ENCODE assay signal across 7 cellular contexts in the genomic region with DNA sequence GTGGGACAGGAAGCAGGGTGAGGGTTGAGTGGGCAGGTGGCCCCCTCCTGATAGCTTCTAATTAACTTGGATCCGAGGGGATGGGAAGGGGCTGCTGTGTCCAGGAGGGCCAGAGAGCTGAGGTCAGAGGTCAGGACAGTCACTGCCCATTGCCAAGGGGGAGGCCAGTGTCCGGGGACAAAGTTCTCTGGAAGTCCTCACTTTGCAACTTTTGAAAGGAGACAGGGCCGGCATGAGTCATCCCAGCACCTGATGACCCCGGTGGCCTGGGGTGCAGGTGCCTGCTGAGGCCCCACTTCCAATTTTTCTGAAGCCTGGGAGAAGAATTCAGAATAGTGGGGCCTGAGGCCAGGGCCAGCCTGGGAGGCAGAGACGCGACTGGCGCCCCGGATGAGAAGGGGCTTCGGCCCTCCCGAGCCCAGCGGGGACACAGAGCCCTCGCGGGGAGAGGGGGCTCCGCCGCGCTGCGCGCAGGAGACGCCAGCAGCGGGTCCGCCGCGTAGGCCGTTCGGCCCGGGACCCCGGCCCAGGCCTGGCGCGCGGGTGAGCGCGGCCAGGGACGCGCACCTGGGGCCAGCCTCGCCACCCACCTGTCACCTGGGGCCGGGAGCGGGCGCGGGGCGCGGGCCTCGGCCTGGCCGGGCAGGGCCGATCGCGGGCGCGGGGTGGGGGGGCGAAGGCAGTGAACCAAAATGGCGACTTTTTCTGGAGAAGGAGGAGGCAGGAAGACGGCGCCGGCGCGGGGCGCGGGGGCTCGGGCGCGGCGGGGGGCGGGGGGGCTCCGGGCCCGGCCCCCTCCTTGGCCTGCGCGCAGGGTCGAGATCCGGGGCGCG. TPM values are rescaled to one million over a fixed set of nuclear protein-coding genes. Genes with fewer than 3 reads are reported as not detected.
DNase-seq lines count a peak whose midpoint lies in the region; ATAC-seq, FAIRE-seq and TF ChIP-seq lines count a peak whose summit lies in the region.

No MANE protein-coding gene starts in this region.

- H3K9me3 Mint-ChIP-seq in dendritic cell treated with granulocyte-macrophage colony-stimulating factor and Interleukin-4, amounts not matched to agents 40 ng/mL and 50 ng/mL, for 4 days: peaks cover 8% of the 10 kb centered on the region
- H3K9me3 Mint-ChIP-seq in mesothelial cell of epicardium: no peaks in the 10 kb centered on the region

- H3K36me3 Mint-ChIP-seq in dendritic cell treated with granulocyte-macrophage colony-stimulating factor and Interleukin-4, amounts not matched to agents 40 ng/mL and 50 ng/mL, for 4 days (ENCODE audit: low read depth): peaks cover 27% of the 10 kb centered on the region
- peaks cover 5% of the 10 kb centered on the region for H3K36me3 Mint-ChIP-seq in mesothelial cell of epicardium

- no peak for TF ChIP-seq POLR2A in transverse colon (IDR thresholded peaks at IDR 0.05)

- H3K27ac Mint-ChIP-seq in dendritic cell treated with granulocyte-macrophage colony-stimulating factor and Interleukin-4, amounts not matched to agents 40 ng/mL and 50 ng/mL, for 4 days: peak overlapping the region; percentile 71
- H3K27ac Mint-ChIP-seq in mesothelial cell of epicardium: peak overlapping the region; percentile 76

- intact Hi-C loops in dendritic cell treated with granulocyte-macrophage colony-stimulating factor and Interleukin-4, amounts not matched to agents 40 ng/mL and 50 ng/mL, for 4 days (cut with micrococcal nuclease): no loop called here
- intact Hi-C loops in transverse colon (cut with DNase I; ENCODE audit: low total_unique reads): no loop called here

- in situ Hi-C loops in transverse colon (cut with MboI; ENCODE audit: low pct_ligation_motif_present in 1 of 4, low pct_unique_long_range_greater_than_20kb in 1 of 4, low sequenced_read_pairs in 3 of 4): no loop called here

- WGBS in transverse colon (ENCODE audit: low coverage in 1 of 2), 2 donors: 2% methylated on average over 19 of the region's 70 CpGs; no CpG with 5 or more reads in 1 of the 2 donors

- H3K36me3 ChIP-seq in SJCRH30 (peaks cover 6% of the 10 kb centered on the region; the same call in 1 of the 2 replicates), transverse colon (no peaks in the 10 kb centered on the region)

- H3K27me3 Mint-ChIP-seq in dendritic cell treated with granulocyte-macrophage colony-stimulating factor and Interleukin-4, amounts not matched to agents 40 ng/mL and 50 ng/mL, for 4 days: peaks cover 33% of the 10 kb centered on the region
- no peaks in the 10 kb centered on the region for H3K27me3 Mint-ChIP-seq in mesothelial cell of epicardium (ENCODE audit: low read depth)

- H3K4me1 ChIP-seq in SJCRH30 (peaks cover 4% of the 10 kb centered on the region; the same call in 1 of the 2 replicates), transverse colon (peaks cover 8 to 23% (median 13%) of the 10 kb centered on the region in 4 donors)

- H3K4me3 ChIP-seq in SJCRH30 (peak overlapping the region; percentile 59), transverse colon (peak overlapping the region; percentile 39 to 66 (median 56))

- no peak for FAIRE-seq in RCC 7860 (lab: Jason Lieb, UNC)

- H3K9me3 ChIP-seq in SJCRH30 (replicated peaks): no peaks in the 10 kb centered on the region
- no peaks in the 10 kb centered on the region for H3K9me3 ChIP-seq in transverse colon

- peaks cover 22% of the 10 kb centered on the region for H3K4me1 Mint-ChIP-seq in dendritic cell treated with granulocyte-macrophage colony-stimulating factor and Interleukin-4, amounts not matched to agents 40 ng/mL and 50 ng/mL, for 4 days (ENCODE audit: low read depth)
- H3K4me1 Mint-ChIP-seq in mesothelial cell of epicardium: peaks cover 15% of the 10 kb centered on the region

- TF ChIP-seq CTCF in mesothelial cell of epicardium (IDR thresholded peaks at IDR 0.05; ENCODE audit: unreplicated experiment) (no peak), transverse colon (IDR thresholded peaks at IDR 0.05) (no peak)

- peak in 1 of 2 experiments; percentile 38 for DNase-seq in SJCRH30
- peak; percentile 40 to 59 for DNase-seq in mesothelial cell of epicardium (ENCODE audit: low spot score in 2 of 2, unreplicated experiment in 2 of 2)
- DNase-seq in transverse colon: peak; percentile 25
- DNase-seq in RCC 7860 (ENCODE audit: low spot score): no peak

- ATAC-seq in GM19372 (IDR thresholded peaks at IDR 0.05; ENCODE audit: low read depth, unreplicated experiment) (peak; percentile 16), HG03139 (IDR thresholded peaks at IDR 0.05; ENCODE audit: unreplicated experiment) (no peak)

- H3K27me3 ChIP-seq in SJCRH30 (peaks cover 5% of the 10 kb centered on the region; the same call in 1 of the 2 replicates), transverse colon (peaks cover 13% of the 10 kb centered on the region)

- H3K27ac ChIP-seq in SJCRH30: no peak overlapping the region
- H3K27ac ChIP-seq in transverse colon: peak overlapping the region; percentile 40 to 74 (median 70)

- TF ChIP-seq EP300 in transverse colon (IDR thresholded peaks at IDR 0.05; ENCODE audit: low read depth): no peak

- peak overlapping the region; percentile 79 for H3K4me3 Mint-ChIP-seq in dendritic cell treated with granulocyte-macrophage colony-stimulating factor and Interleukin-4, amounts not matched to agents 40 ng/mL and 50 ng/mL, for 4 days
- peak overlapping the region; percentile 75 for H3K4me3 Mint-ChIP-seq in mesothelial cell of epicardium

RNA-seq across cellular contexts. Expression of gene ZNF512B, which starts 0.6 kb away (rescaled TPM):
- total RNA-seq in SJCRH30 (2014; rRNA removed; shearing (Covaris generic)): 19.1 and 19.6 TPM in 2 replicates
- total RNA-seq in mesothelial cell of epicardium (60.0 to 62.0 TPM (median 61.0 TPM) in 3 replicates), transverse colon (1 to 10 TPM; 1.8 to 5.2 (median 2.1) TPM)

RNA-seq across cellular contexts. Expression of gene SAMD10, which starts 10.3 kb away (rescaled TPM):
- 0.08 TPM in 1 of 2 replicates, not detected in the other for total RNA-seq in SJCRH30 (2014; rRNA removed; shearing (Covaris generic))
- total RNA-seq in mesothelial cell of epicardium (10.3 to 11.7 TPM (median 11.4 TPM) in 3 replicates), transverse colon (10 to 100 TPM in 3 of 4 donors, 1 to 10 TPM in 1; 5.9 to 86.2 (median 19.4) TPM)

RNA-seq across cellular contexts. Expression of gene PRPF6, which starts 11.8 kb away (rescaled TPM):
- total RNA-seq in SJCRH30 (2014; rRNA removed; shearing (Covaris generic)): 70.1 and 71.9 TPM in 2 replicates
- 65.2 to 68.2 TPM (median 65.9 TPM) in 3 replicates for total RNA-seq in mesothelial cell of epicardium
- total RNA-seq in transverse colon: 10 to 100 TPM; 29.2 to 55.7 (median 51.8) TPM

RNA-seq across cellular contexts. Expression of gene UCKL1, which starts 12.9 kb away (rescaled TPM):
- 27.1 and 35.0 TPM in 2 replicates for total RNA-seq in SJCRH30 (2014; rRNA removed; shearing (Covaris generic))
- total RNA-seq in mesothelial cell of epicardium (56.8 to 60.0 TPM (median 58.0 TPM) in 3 replicates), transverse colon (100 to 1,000 TPM in 1 of 4 donors, 10 to 100 TPM in 3; 41.1 to 189 (median 68.5) TPM)
